2 cellular contexts compared by ENCODE assay signal in genomic region chr12:91968772-91969171, GRCh38.
TF ChIP-seq lines count a peak whose summit lies in the region.

No MANE protein-coding gene starts in this region.

TF ChIP-seq in IMR-90, 13 proteins besides CTCF, POLR2A, EP300 and RAD21:
- TF ChIP-seq USF2 (IDR thresholded peaks at IDR 0.05; ENCODE audit: low read depth, low read length) (no peak), BHLHE40 (IDR thresholded peaks at IDR 0.05; ENCODE audit: low read depth, low read length) (no peak), NFE2L2 (IDR thresholded peaks at IDR 0.05; ENCODE audit: low read depth, low read length) (no peak), MAZ (IDR thresholded peaks at IDR 0.05; ENCODE audit: borderline replicate concordance, low read depth, low read length) (no peak), MAFK (IDR thresholded peaks at IDR 0.05; ENCODE audit: low read depth, low read length) (no peak), SMC3 (IDR thresholded peaks at IDR 0.05; ENCODE audit: low read depth, low read length) (no peak), FOS (IDR thresholded peaks at IDR 0.05; ENCODE audit: low read depth, low read length) (no peak), MXI1 (IDR thresholded peaks at IDR 0.05; ENCODE audit: borderline replicate concordance, low read depth, low read length) (no peak), RCOR1 (IDR thresholded peaks at IDR 0.05; ENCODE audit: insufficient replicate concordance, low read length) (no peak), CEBPB (IDR thresholded peaks at IDR 0.05; ENCODE audit: low read depth, low read length) (no peak), RFX5 (IDR thresholded peaks at IDR 0.05; ENCODE audit: low read depth, low read length) (no peak)
- TF ChIP-seq, protein P1, sequence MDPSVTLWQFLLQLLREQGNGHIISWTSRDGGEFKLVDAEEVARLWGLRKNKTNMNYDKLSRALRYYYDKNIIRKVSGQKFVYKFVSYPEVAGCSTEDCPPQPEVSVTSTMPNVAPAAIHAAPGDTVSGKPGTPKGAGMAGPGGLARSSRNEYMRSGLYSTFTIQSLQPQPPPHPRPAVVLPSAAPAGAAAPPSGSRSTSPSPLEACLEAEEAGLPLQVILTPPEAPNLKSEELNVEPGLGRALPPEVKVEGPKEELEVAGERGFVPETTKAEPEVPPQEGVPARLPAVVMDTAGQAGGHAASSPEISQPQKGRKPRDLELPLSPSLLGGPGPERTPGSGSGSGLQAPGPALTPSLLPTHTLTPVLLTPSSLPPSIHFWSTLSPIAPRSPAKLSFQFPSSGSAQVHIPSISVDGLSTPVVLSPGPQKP (IDR thresholded peaks at IDR 0.05; ENCODE audit: borderline replicate concordance, low read depth, low read length): no peak

TF ChIP-seq in K562, 482 proteins besides CTCF, POLR2A, EP300 and RAD21 (continues in another document):
- TF ChIP-seq ZFX (CRISPR knock-in tag; IDR thresholded peaks at IDR 0.05): no peak
- TF ChIP-seq CHD1 (IDR thresholded peaks at IDR 0.05; ENCODE audit: low read length): no peak
- no peak for TF ChIP-seq THAP7 (CRISPR knock-in tag; IDR thresholded peaks at IDR 0.05)
- TF ChIP-seq ZSCAN32 (CRISPR knock-in tag; IDR thresholded peaks at IDR 0.05): no peak
- no peak for TF ChIP-seq RREB1 (CRISPR knock-in tag; IDR thresholded peaks at IDR 0.05)
- TF ChIP-seq, protein P2, sequence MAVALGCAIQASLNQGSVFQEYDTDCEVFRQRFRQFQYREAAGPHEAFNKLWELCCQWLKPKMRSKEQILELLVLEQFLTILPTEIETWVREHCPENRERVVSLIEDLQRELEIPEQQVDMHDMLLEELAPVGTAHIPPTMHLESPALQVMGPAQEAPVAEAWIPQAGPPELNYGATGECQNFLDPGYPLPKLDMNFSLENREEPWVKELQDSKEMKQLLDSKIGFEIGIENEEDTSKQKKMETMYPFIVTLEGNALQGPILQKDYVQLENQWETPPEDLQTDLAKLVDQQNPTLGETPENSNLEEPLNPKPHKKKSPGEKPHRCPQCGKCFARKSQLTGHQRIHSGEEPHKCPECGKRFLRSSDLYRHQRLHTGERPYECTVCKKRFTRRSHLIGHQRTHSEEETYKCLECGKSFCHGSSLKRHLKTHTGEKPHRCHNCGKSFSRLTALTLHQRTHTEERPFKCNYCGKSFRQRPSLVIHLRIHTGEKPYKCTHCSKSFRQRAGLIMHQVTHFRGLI (CRISPR knock-in tag; IDR thresholded peaks at IDR 0.05): no peak
- no peak for TF ChIP-seq NR2F6 (CRISPR knock-in tag; IDR thresholded peaks at IDR 0.05)
- TF ChIP-seq, protein P3, sequence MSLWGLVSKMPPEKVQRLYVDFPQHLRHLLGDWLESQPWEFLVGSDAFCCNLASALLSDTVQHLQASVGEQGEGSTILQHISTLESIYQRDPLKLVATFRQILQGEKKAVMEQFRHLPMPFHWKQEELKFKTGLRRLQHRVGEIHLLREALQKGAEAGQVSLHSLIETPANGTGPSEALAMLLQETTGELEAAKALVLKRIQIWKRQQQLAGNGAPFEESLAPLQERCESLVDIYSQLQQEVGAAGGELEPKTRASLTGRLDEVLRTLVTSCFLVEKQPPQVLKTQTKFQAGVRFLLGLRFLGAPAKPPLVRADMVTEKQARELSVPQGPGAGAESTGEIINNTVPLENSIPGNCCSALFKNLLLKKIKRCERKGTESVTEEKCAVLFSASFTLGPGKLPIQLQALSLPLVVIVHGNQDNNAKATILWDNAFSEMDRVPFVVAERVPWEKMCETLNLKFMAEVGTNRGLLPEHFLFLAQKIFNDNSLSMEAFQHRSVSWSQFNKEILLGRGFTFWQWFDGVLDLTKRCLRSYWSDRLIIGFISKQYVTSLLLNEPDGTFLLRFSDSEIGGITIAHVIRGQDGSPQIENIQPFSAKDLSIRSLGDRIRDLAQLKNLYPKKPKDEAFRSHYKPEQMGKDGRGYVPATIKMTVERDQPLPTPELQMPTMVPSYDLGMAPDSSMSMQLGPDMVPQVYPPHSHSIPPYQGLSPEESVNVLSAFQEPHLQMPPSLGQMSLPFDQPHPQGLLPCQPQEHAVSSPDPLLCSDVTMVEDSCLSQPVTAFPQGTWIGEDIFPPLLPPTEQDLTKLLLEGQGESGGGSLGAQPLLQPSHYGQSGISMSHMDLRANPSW (CRISPR knock-in tag; IDR thresholded peaks at IDR 0.05): no peak
- TF ChIP-seq SP2 (IDR thresholded peaks at IDR 0.05; ENCODE audit: extremely low read depth, low read depth, low read length, poor library complexity, severe bottlenecking): no peak
- TF ChIP-seq ZBTB5 (IDR thresholded peaks at IDR 0.05): no peak
- TF ChIP-seq TARDBP (IDR thresholded peaks at IDR 0.05): no peak
- no peak for TF ChIP-seq ARID3A (IDR thresholded peaks at IDR 0.05; ENCODE audit: borderline replicate concordance, low read depth, low read length)
- no peak for TF ChIP-seq PHB (CRISPR knock-in tag; IDR thresholded peaks at IDR 0.05)
- no peak for TF ChIP-seq ZFP1 (CRISPR knock-in tag; IDR thresholded peaks at IDR 0.05)
- no peak for TF ChIP-seq RB1 (IDR thresholded peaks at IDR 0.05; ENCODE audit: low read depth)
- TF ChIP-seq CEBPB (tag; IDR thresholded peaks at IDR 0.05): no peak
- TF ChIP-seq ATF2 (CRISPR knock-in tag; IDR thresholded peaks at IDR 0.05): no peak
- TF ChIP-seq, protein P4, sequence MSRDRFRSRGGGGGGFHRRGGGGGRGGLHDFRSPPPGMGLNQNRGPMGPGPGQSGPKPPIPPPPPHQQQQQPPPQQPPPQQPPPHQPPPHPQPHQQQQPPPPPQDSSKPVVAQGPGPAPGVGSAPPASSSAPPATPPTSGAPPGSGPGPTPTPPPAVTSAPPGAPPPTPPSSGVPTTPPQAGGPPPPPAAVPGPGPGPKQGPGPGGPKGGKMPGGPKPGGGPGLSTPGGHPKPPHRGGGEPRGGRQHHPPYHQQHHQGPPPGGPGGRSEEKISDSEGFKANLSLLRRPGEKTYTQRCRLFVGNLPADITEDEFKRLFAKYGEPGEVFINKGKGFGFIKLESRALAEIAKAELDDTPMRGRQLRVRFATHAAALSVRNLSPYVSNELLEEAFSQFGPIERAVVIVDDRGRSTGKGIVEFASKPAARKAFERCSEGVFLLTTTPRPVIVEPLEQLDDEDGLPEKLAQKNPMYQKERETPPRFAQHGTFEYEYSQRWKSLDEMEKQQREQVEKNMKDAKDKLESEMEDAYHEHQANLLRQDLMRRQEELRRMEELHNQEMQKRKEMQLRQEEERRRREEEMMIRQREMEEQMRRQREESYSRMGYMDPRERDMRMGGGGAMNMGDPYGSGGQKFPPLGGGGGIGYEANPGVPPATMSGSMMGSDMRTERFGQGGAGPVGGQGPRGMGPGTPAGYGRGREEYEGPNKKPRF (IDR thresholded peaks at IDR 0.05; ENCODE audit: low read depth, low read length): no peak
- TF ChIP-seq, protein P5, sequence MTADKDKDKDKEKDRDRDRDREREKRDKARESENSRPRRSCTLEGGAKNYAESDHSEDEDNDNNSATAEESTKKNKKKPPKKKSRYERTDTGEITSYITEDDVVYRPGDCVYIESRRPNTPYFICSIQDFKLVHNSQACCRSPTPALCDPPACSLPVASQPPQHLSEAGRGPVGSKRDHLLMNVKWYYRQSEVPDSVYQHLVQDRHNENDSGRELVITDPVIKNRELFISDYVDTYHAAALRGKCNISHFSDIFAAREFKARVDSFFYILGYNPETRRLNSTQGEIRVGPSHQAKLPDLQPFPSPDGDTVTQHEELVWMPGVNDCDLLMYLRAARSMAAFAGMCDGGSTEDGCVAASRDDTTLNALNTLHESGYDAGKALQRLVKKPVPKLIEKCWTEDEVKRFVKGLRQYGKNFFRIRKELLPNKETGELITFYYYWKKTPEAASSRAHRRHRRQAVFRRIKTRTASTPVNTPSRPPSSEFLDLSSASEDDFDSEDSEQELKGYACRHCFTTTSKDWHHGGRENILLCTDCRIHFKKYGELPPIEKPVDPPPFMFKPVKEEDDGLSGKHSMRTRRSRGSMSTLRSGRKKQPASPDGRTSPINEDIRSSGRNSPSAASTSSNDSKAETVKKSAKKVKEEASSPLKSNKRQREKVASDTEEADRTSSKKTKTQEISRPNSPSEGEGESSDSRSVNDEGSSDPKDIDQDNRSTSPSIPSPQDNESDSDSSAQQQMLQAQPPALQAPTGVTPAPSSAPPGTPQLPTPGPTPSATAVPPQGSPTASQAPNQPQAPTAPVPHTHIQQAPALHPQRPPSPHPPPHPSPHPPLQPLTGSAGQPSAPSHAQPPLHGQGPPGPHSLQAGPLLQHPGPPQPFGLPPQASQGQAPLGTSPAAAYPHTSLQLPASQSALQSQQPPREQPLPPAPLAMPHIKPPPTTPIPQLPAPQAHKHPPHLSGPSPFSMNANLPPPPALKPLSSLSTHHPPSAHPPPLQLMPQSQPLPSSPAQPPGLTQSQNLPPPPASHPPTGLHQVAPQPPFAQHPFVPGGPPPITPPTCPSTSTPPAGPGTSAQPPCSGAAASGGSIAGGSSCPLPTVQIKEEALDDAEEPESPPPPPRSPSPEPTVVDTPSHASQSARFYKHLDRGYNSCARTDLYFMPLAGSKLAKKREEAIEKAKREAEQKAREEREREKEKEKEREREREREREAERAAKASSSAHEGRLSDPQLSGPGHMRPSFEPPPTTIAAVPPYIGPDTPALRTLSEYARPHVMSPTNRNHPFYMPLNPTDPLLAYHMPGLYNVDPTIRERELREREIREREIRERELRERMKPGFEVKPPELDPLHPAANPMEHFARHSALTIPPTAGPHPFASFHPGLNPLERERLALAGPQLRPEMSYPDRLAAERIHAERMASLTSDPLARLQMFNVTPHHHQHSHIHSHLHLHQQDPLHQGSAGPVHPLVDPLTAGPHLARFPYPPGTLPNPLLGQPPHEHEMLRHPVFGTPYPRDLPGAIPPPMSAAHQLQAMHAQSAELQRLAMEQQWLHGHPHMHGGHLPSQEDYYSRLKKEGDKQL (CRISPR knock-in tag; IDR thresholded peaks at IDR 0.05; ENCODE audit: borderline replicate concordance): no peak
